In the genomic region with DNA sequence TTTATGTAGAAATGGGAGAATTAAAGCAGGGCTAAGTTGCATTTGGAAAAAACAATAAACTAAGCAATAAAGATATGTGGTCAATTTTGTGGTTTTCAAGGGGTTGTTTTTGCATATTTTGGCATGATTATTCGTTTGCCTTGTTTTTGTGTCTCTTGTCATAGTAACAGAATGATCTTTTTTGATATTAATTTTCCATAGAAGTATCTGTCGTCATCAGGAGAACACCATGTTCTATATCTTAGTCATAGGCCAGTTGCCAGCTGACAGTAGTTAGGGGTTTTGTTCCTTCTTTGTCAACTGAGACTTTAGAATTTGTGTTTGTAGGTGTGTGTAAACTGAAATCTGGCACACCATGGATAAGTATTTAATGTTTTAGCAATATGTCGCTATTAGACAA, we compare ENCODE assay signal across 29 cellular contexts.
"Had no signal": no experiment of that assay in that cellular context is flagged by ENCODE, and none has a peak within 500 bp of the region (broad histone marks: within the 10 kb centered on the region; RNA-seq: fewer than 3 reads in every experiment).

No MANE protein-coding gene starts in this region.

- H3K4me2 ChIP-seq: smooth muscle cell had no signal

- H3K27me3 Mint-ChIP-seq: memory B cell; naive thymus-derived CD8-positive, alpha-beta T cell; stimulated activated memory B cell treated with anti-CD40 and anti-IgM and Interleukin-4, amounts not matched to agents 10 μg/mL and 1 μg/mL and 100 μg/mL, for 72 hours; stimulated activated naive CD8-positive, alpha-beta T cell treated with anti-CD3 and anti-CD28 coated beads, Interleukin-15, amount 100 ng/mL, for 72 hours; type B pancreatic cell had no signal

- DNase-seq: hippocampal formation; kidney; left colon; left ventricle myocardium inferior; naive thymus-derived CD8-positive, alpha-beta T cell; nucleus accumbens; pancreas; posterior cingulate gyrus; retina; right cardiac atrium; sigmoid colon; stimulated activated CD4-positive, alpha-beta T cell treated with anti-CD3 and anti-CD28 coated beads, Interleukin-1b, Interleukin-23, amount 100 ng/mL, for 48 hours; stimulated activated CD4-positive, alpha-beta T cell treated with anti-CD3 and anti-CD28 coated beads, Interleukin-2, amount 100 ng/mL, for 48 hours; stimulated activated CD4-positive, alpha-beta T cell treated with anti-CD3 and anti-CD28 coated beads, Interleukin-4, amount 100 ng/mL, for 4 hours; stimulated activated CD8-positive, alpha-beta memory T cell treated with anti-CD3 and anti-CD28 coated beads, Interleukin-4, amount 100 ng/mL, for 48 hours; stimulated activated naive CD4-positive, alpha-beta T cell treated with Interleukin-2 at 50 U/mL for 16 hours; stimulated activated naive CD8-positive, alpha-beta T cell treated with anti-CD3 and anti-CD28 coated beads, Interleukin-15, amount 100 ng/mL, for 72 hours; substantia nigra; uterus had no signal

- H3K4me3 ChIP-seq: left ventricle myocardium inferior, lung, pancreas, prostate gland, sigmoid colon, smooth muscle cell, tibial nerve, uterus had no signal

- H3K4me1 Mint-ChIP-seq: memory B cell; naive thymus-derived CD8-positive, alpha-beta T cell; nephron; stimulated activated memory B cell treated with anti-CD40 and anti-IgM and Interleukin-4, amounts not matched to agents 10 μg/mL and 1 μg/mL and 100 μg/mL, for 72 hours; stimulated activated naive CD8-positive, alpha-beta T cell treated with anti-CD3 and anti-CD28 coated beads, Interleukin-15, amount 100 ng/mL, for 72 hours had no signal

- H3K4me3 Mint-ChIP-seq: memory B cell; naive thymus-derived CD8-positive, alpha-beta T cell; nephron; neural crest cell; stimulated activated memory B cell treated with anti-CD40 and anti-IgM and Interleukin-4, amounts not matched to agents 10 μg/mL and 1 μg/mL and 100 μg/mL, for 72 hours; stimulated activated naive CD8-positive, alpha-beta T cell treated with anti-CD3 and anti-CD28 coated beads, Interleukin-15, amount 100 ng/mL, for 72 hours; type B pancreatic cell had no signal

- H3K9me3 ChIP-seq: pancreas, prostate gland, sigmoid colon, tibial nerve, uterus had no signal

- FAIRE-seq: islet of Langerhans, kidney, pancreas had no signal

- H3K27ac ChIP-seq: left ventricle myocardium inferior, pancreas, prostate gland, sigmoid colon, tibial nerve, uterus had no signal

- H3K36me3 Mint-ChIP-seq: memory B cell; stimulated activated memory B cell treated with anti-CD40 and anti-IgM and Interleukin-4, amounts not matched to agents 10 μg/mL and 1 μg/mL and 100 μg/mL, for 72 hours; type B pancreatic cell had no signal

- H3K27me3 ChIP-seq: pancreas, sigmoid colon, tibial nerve, uterus had no signal

- H3K27ac Mint-ChIP-seq: memory B cell; naive thymus-derived CD8-positive, alpha-beta T cell; nephron; stimulated activated memory B cell treated with anti-CD40 and anti-IgM and Interleukin-4, amounts not matched to agents 10 μg/mL and 1 μg/mL and 100 μg/mL, for 72 hours; stimulated activated naive CD8-positive, alpha-beta T cell treated with anti-CD3 and anti-CD28 coated beads, Interleukin-15, amount 100 ng/mL, for 72 hours; type B pancreatic cell had no signal

- H3K4me1 ChIP-seq: left ventricle myocardium inferior, pancreas, prostate gland, sigmoid colon, tibial nerve, uterus had no signal

- H3K9me3 Mint-ChIP-seq: memory B cell; stimulated activated memory B cell treated with anti-CD40 and anti-IgM and Interleukin-4, amounts not matched to agents 10 μg/mL and 1 μg/mL and 100 μg/mL, for 72 hours; stimulated activated naive CD8-positive, alpha-beta T cell treated with anti-CD3 and anti-CD28 coated beads, Interleukin-15, amount 100 ng/mL, for 72 hours; type B pancreatic cell had no signal

- H3K36me3 ChIP-seq: left ventricle myocardium inferior, pancreas, prostate gland, sigmoid colon, tibial nerve had no signal
